Comparison of ENCODE assay signal across 1 cellular context in the genomic region with DNA sequence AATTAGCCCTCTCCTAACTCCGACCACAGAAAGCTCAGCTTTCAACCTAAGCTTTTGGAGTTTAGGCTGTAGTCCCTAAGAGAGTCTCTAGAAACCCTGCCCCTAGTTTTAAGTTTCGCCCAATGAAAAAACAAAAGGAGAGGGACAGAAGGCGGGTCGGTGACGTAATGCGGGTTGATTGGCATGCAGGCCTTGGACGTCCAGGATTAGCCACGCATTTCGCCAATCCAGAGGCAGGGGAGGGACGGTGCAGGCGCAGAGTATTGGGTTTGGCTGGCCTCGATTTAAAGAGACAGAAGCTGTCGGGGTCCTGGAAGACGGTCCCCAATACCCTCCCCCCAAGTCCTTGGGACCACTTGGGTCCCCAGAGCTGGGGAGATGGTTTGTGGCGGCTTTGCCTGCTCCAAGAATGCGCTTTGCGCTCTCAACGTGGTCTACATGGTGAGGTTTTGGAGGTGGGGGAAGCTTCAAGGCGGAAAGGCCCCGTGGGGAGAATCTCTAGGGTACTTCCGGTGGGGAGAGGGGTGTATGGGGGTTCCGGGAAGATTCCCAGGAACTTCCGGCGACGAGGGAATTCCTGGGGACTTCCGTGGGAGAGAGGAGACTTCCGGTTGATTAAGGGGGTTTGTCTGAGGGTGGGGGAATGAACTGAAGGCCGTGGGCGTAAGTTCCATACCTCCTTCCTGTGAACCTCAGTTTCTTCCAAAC.
TF ChIP-seq lines count a peak whose summit lies in the region.

A gene with protein sequence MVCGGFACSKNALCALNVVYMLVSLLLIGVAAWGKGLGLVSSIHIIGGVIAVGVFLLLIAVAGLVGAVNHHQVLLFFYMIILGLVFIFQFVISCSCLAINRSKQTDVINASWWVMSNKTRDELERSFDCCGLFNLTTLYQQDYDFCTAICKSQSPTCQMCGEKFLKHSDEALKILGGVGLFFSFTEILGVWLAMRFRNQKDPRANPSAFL (plus strand): TSS at position 263 of the 708 bp plus-strand sequence. CDS start 116 bp downstream, at position 379.

TF ChIP-seq in HEK293, 187 proteins besides CTCF, POLR2A, EP300 and RAD21 (continued from another document and continues in another):
- peak; percentile 22; the same call in 1 of the 2 replicates for TF ChIP-seq ZNF501 (tag by site-specific recombination; IDR thresholded peaks at IDR 0.05)
- no peak for TF ChIP-seq ZNF157 (tag by site-specific recombination; IDR thresholded peaks at IDR 0.05)
- peak; percentile 11 for TF ChIP-seq ZSCAN30 (tag by site-specific recombination; IDR thresholded peaks at IDR 0.05)
- no peak for TF ChIP-seq ZEB2 (tag by site-specific recombination; IDR thresholded peaks at IDR 0.05)
- TF ChIP-seq, protein P1, sequence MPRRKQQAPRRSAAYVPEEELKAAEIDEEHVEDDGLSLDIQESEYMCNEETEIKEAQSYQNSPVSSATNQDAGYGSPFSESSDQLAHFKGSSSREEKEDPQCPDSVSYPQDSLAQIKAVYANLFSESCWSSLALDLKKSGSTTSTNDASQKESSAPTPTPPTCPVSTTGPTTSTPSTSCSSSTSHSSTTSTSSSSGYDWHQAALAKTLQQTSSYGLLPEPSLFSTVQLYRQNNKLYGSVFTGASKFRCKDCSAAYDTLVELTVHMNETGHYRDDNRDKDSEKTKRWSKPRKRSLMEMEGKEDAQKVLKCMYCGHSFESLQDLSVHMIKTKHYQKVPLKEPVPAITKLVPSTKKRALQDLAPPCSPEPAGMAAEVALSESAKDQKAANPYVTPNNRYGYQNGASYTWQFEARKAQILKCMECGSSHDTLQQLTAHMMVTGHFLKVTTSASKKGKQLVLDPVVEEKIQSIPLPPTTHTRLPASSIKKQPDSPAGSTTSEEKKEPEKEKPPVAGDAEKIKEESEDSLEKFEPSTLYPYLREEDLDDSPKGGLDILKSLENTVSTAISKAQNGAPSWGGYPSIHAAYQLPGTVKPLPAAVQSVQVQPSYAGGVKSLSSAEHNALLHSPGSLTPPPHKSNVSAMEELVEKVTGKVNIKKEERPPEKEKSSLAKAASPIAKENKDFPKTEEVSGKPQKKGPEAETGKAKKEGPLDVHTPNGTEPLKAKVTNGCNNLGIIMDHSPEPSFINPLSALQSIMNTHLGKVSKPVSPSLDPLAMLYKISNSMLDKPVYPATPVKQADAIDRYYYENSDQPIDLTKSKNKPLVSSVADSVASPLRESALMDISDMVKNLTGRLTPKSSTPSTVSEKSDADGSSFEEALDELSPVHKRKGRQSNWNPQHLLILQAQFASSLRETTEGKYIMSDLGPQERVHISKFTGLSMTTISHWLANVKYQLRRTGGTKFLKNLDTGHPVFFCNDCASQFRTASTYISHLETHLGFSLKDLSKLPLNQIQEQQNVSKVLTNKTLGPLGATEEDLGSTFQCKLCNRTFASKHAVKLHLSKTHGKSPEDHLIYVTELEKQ (tag by site-specific recombination; IDR thresholded peaks at IDR 0.05; ENCODE audit: borderline replicate concordance), result no peak
- TF ChIP-seq ZNF223 (tag by site-specific recombination; IDR thresholded peaks at IDR 0.05), result no peak
- peak; percentile 95 for TF ChIP-seq IKZF3 (tag by site-specific recombination; IDR thresholded peaks at IDR 0.05)
- TF ChIP-seq ZNF366 (tag by site-specific recombination; conservative IDR thresholded peaks at IDR 0.05), result no peak
- TF ChIP-seq, protein P2, sequence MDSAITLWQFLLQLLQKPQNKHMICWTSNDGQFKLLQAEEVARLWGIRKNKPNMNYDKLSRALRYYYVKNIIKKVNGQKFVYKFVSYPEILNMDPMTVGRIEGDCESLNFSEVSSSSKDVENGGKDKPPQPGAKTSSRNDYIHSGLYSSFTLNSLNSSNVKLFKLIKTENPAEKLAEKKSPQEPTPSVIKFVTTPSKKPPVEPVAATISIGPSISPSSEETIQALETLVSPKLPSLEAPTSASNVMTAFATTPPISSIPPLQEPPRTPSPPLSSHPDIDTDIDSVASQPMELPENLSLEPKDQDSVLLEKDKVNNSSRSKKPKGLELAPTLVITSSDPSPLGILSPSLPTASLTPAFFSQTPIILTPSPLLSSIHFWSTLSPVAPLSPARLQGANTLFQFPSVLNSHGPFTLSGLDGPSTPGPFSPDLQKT (IDR thresholded peaks at IDR 0.05; ENCODE audit: borderline replicate concordance, low read depth, low read length), result no peak
- 0 out of 2 replicates have a peak, but pooled peaks have one; percentile 41 for TF ChIP-seq ZFP3 (tag by site-specific recombination; IDR thresholded peaks at IDR 0.05; ENCODE audit: low read depth)
- TF ChIP-seq HOXD13 (CRISPR knock-in tag; IDR thresholded peaks at IDR 0.05; ENCODE audit: borderline replicate concordance), result no peak
- no peak for TF ChIP-seq ZNF707 (tag by site-specific recombination; IDR thresholded peaks at IDR 0.05)
- TF ChIP-seq, protein P3, sequence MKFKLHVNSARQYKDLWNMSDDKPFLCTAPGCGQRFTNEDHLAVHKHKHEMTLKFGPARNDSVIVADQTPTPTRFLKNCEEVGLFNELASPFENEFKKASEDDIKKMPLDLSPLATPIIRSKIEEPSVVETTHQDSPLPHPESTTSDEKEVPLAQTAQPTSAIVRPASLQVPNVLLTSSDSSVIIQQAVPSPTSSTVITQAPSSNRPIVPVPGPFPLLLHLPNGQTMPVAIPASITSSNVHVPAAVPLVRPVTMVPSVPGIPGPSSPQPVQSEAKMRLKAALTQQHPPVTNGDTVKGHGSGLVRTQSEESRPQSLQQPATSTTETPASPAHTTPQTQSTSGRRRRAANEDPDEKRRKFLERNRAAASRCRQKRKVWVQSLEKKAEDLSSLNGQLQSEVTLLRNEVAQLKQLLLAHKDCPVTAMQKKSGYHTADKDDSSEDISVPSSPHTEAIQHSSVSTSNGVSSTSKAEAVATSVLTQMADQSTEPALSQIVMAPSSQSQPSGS (tag by site-specific recombination; IDR thresholded peaks at IDR 0.05; ENCODE audit: low read depth), result peak; percentile 99
- peak; percentile 27; the same call in 1 of the 2 replicates for TF ChIP-seq ZNF660 (tag by site-specific recombination; IDR thresholded peaks at IDR 0.05)
- TF ChIP-seq BCL11B (tag by site-specific recombination; IDR thresholded peaks at IDR 0.05; ENCODE audit: low read depth), result no peak
- TF ChIP-seq, protein P4, sequence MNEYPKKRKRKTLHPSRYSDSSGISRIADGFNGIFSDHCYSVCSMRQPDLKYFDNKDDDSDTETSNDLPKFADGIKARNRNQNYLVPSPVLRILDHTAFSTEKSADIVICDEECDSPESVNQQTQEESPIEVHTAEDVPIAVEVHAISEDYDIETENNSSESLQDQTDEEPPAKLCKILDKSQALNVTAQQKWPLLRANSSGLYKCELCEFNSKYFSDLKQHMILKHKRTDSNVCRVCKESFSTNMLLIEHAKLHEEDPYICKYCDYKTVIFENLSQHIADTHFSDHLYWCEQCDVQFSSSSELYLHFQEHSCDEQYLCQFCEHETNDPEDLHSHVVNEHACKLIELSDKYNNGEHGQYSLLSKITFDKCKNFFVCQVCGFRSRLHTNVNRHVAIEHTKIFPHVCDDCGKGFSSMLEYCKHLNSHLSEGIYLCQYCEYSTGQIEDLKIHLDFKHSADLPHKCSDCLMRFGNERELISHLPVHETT (tag by site-specific recombination; IDR thresholded peaks at IDR 0.05), result 0 out of 2 replicates have a peak, but pooled peaks have one; percentile 6
- peak; percentile 77; the same call in 1 of the 2 replicates for TF ChIP-seq KLF16 (tag by site-specific recombination; IDR thresholded peaks at IDR 0.05)
- TF ChIP-seq ZNF335 (tag by site-specific recombination; conservative IDR thresholded peaks at IDR 0.05), result peak; percentile 84
- TF ChIP-seq GLI4 (tag by site-specific recombination; IDR thresholded peaks at IDR 0.05), result 0 out of 2 replicates have a peak, but pooled peaks have one; percentile 14
- TF ChIP-seq ZNF621 (tag by site-specific recombination; IDR thresholded peaks at IDR 0.05), result no peak
- 0 out of 2 replicates have a peak, but pooled peaks have one; percentile 28 for TF ChIP-seq ZNF423 (tag by site-specific recombination; IDR thresholded peaks at IDR 0.05)
- TF ChIP-seq ZNF626 (tag by site-specific recombination; IDR thresholded peaks at IDR 0.05), result no peak
- TF ChIP-seq, protein P5, sequence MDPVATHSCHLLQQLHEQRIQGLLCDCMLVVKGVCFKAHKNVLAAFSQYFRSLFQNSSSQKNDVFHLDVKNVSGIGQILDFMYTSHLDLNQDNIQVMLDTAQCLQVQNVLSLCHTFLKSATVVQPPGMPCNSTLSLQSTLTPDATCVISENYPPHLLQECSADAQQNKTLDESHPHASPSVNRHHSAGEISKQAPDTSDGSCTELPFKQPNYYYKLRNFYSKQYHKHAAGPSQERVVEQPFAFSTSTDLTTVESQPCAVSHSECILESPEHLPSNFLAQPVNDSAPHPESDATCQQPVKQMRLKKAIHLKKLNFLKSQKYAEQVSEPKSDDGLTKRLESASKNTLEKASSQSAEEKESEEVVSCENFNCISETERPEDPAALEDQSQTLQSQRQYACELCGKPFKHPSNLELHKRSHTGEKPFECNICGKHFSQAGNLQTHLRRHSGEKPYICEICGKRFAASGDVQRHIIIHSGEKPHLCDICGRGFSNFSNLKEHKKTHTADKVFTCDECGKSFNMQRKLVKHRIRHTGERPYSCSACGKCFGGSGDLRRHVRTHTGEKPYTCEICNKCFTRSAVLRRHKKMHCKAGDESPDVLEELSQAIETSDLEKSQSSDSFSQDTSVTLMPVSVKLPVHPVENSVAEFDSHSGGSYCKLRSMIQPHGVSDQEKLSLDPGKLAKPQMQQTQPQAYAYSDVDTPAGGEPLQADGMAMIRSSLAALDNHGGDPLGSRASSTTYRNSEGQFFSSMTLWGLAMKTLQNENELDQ (tag by site-specific recombination; IDR thresholded peaks at IDR 0.05; ENCODE audit: low read depth), result no peak
- TF ChIP-seq ZNF776 (tag by site-specific recombination; IDR thresholded peaks at IDR 0.05; ENCODE audit: borderline replicate concordance), result no peak
- TF ChIP-seq ZNF837 (tag by site-specific recombination; IDR thresholded peaks at IDR 0.05), result no peak
- no peak for TF ChIP-seq ZNF112 (tag by site-specific recombination; IDR thresholded peaks at IDR 0.05)
- TF ChIP-seq, protein P6, sequence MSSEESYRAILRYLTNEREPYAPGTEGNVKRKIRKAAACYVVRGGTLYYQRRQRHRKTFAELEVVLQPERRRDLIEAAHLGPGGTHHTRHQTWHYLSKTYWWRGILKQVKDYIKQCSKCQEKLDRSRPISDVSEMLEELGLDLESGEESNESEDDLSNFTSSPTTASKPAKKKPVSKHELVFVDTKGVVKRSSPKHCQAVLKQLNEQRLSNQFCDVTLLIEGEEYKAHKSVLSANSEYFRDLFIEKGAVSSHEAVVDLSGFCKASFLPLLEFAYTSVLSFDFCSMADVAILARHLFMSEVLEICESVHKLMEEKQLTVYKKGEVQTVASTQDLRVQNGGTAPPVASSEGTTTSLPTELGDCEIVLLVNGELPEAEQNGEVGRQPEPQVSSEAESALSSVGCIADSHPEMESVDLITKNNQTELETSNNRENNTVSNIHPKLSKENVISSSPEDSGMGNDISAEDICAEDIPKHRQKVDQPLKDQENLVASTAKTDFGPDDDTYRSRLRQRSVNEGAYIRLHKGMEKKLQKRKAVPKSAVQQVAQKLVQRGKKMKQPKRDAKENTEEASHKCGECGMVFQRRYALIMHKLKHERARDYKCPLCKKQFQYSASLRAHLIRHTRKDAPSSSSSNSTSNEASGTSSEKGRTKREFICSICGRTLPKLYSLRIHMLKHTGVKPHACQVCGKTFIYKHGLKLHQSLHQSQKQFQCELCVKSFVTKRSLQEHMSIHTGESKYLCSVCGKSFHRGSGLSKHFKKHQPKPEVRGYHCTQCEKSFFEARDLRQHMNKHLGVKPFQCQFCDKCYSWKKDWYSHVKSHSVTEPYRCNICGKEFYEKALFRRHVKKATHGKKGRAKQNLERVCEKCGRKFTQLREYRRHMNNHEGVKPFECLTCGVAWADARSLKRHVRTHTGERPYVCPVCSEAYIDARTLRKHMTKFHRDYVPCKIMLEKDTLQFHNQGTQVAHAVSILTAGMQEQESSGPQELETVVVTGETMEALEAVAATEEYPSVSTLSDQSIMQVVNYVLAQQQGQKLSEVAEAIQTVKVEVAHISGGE (tag by site-specific recombination; conservative IDR thresholded peaks at IDR 0.05; ENCODE audit: low read depth), result peak; percentile 98
- TF ChIP-seq YY1 (tag by site-specific recombination; IDR thresholded peaks at IDR 0.05), result no peak
- peak; percentile 93 for TF ChIP-seq SP2 (tag by site-specific recombination; IDR thresholded peaks at IDR 0.05)
- no peak for TF ChIP-seq ZNF132 (tag by site-specific recombination; IDR thresholded peaks at IDR 0.05; ENCODE audit: borderline replicate concordance)
- TF ChIP-seq ZNF146 (tag by site-specific recombination; IDR thresholded peaks at IDR 0.05), result no peak
- TF ChIP-seq, protein P7, sequence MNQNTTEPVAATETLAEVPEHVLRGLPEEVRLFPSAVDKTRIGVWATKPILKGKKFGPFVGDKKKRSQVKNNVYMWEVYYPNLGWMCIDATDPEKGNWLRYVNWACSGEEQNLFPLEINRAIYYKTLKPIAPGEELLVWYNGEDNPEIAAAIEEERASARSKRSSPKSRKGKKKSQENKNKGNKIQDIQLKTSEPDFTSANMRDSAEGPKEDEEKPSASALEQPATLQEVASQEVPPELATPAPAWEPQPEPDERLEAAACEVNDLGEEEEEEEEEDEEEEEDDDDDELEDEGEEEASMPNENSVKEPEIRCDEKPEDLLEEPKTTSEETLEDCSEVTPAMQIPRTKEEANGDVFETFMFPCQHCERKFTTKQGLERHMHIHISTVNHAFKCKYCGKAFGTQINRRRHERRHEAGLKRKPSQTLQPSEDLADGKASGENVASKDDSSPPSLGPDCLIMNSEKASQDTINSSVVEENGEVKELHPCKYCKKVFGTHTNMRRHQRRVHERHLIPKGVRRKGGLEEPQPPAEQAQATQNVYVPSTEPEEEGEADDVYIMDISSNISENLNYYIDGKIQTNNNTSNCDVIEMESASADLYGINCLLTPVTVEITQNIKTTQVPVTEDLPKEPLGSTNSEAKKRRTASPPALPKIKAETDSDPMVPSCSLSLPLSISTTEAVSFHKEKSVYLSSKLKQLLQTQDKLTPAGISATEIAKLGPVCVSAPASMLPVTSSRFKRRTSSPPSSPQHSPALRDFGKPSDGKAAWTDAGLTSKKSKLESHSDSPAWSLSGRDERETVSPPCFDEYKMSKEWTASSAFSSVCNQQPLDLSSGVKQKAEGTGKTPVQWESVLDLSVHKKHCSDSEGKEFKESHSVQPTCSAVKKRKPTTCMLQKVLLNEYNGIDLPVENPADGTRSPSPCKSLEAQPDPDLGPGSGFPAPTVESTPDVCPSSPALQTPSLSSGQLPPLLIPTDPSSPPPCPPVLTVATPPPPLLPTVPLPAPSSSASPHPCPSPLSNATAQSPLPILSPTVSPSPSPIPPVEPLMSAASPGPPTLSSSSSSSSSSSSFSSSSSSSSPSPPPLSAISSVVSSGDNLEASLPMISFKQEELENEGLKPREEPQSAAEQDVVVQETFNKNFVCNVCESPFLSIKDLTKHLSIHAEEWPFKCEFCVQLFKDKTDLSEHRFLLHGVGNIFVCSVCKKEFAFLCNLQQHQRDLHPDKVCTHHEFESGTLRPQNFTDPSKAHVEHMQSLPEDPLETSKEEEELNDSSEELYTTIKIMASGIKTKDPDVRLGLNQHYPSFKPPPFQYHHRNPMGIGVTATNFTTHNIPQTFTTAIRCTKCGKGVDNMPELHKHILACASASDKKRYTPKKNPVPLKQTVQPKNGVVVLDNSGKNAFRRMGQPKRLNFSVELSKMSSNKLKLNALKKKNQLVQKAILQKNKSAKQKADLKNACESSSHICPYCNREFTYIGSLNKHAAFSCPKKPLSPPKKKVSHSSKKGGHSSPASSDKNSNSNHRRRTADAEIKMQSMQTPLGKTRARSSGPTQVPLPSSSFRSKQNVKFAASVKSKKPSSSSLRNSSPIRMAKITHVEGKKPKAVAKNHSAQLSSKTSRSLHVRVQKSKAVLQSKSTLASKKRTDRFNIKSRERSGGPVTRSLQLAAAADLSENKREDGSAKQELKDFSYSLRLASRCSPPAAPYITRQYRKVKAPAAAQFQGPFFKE (tag by site-specific recombination; IDR thresholded peaks at IDR 0.05; ENCODE audit: borderline replicate concordance), result no peak
- TF ChIP-seq ZNF211 (tag by site-specific recombination; IDR thresholded peaks at IDR 0.05; ENCODE audit: low read depth), result no peak
- 0 out of 2 replicates have a peak, but pooled peaks have one; percentile 38 for TF ChIP-seq SP7 (tag by site-specific recombination; IDR thresholded peaks at IDR 0.05)
